24 cellular contexts compared by ENCODE assay signal in genomic region chr4:174563399-174563798, GRCh38. TPM values are rescaled to one million over a fixed set of nuclear protein-coding genes. Genes with fewer than 3 reads are reported as not detected.
"Had no signal": no experiment of that assay in that cellular context is flagged by ENCODE, and none has a peak within 500 bp of the region (broad histone marks: within the 10 kb centered on the region; RNA-seq: fewer than 3 reads in every experiment).

No MANE protein-coding gene starts in this region.

- H2AFZ ChIP-seq: hepatocyte had no signal

- H3K36me3 Mint-ChIP-seq: natural killer cell; stimulated activated memory B cell treated with anti-CD40 and anti-IgM and Interleukin-4, amounts not matched to agents 10 μg/mL and 1 μg/mL and 100 μg/mL, for 72 hours had no signal

- H3K27me3 Mint-ChIP-seq: effector memory CD8-positive, alpha-beta T cell; stimulated activated memory B cell treated with anti-CD40 and anti-IgM and Interleukin-4, amounts not matched to agents 10 μg/mL and 1 μg/mL and 100 μg/mL, for 72 hours; stimulated activated naive CD8-positive, alpha-beta T cell treated with anti-CD3 and anti-CD28 coated beads, Interleukin-15, Interleukin-2, amounts not matched to agents 100 ng/mL and 50 ng/mL, for 24 hours had no signal

- H3K27me3 ChIP-seq: hepatocyte, spleen, tibial artery, upper lobe of left lung, uterus had no signal

- H3K4me3 Mint-ChIP-seq: dendritic cell treated with granulocyte-macrophage colony-stimulating factor and Interleukin-4, amounts not matched to agents 40 ng/mL and 50 ng/mL, for 4 days; effector memory CD8-positive, alpha-beta T cell; natural killer cell; neural crest cell; stimulated activated memory B cell treated with anti-CD40 and anti-IgM and Interleukin-4, amounts not matched to agents 10 μg/mL and 1 μg/mL and 100 μg/mL, for 72 hours; stimulated activated naive CD8-positive, alpha-beta T cell treated with anti-CD3 and anti-CD28 coated beads, Interleukin-15, Interleukin-2, amounts not matched to agents 100 ng/mL and 50 ng/mL, for 24 hours had no signal

- H3K4me3 ChIP-seq: hepatocyte, mucosa of descending colon, spleen, tibial artery, upper lobe of left lung, uterus had no signal

- FAIRE-seq: endothelial cell of umbilical vein had no signal

- H3K9me3 Mint-ChIP-seq: dendritic cell treated with granulocyte-macrophage colony-stimulating factor and Interleukin-4, amounts not matched to agents 40 ng/mL and 50 ng/mL, for 4 days; natural killer cell; neural crest cell; stimulated activated memory B cell treated with anti-CD40 and anti-IgM and Interleukin-4, amounts not matched to agents 10 μg/mL and 1 μg/mL and 100 μg/mL, for 72 hours; stimulated activated naive CD8-positive, alpha-beta T cell treated with anti-CD3 and anti-CD28 coated beads, Interleukin-15, Interleukin-2, amounts not matched to agents 100 ng/mL and 50 ng/mL, for 24 hours had no signal

- H3K4me1 ChIP-seq: spleen, tibial artery, uterus had no signal

- DNase-seq: effector memory CD8-positive, alpha-beta T cell; erythroblast; foreskin melanocyte; head of caudate nucleus; mucosa of descending colon; natural killer cell; posterior cingulate gyrus; spleen; stimulated activated CD4-positive, alpha-beta T cell treated with anti-CD3 and anti-CD28 coated beads, Interleukin-15, amount 100 ng/mL, for 24 hours; stimulated activated CD4-positive, alpha-beta T cell treated with anti-CD3 and anti-CD28 coated beads, Interleukin-1b, Interleukin-23, amount 100 ng/mL, for 48 hours; stimulated activated CD4-positive, alpha-beta T cell treated with anti-CD3 and anti-CD28 coated beads, Interleukin-4, amount 100 ng/mL, for 24 hours; tibial artery; upper lobe of left lung; uterus had no signal

- H3K4me1 Mint-ChIP-seq: natural killer cell; neural crest cell; stimulated activated memory B cell treated with anti-CD40 and anti-IgM and Interleukin-4, amounts not matched to agents 10 μg/mL and 1 μg/mL and 100 μg/mL, for 72 hours had no signal

- H3K27ac Mint-ChIP-seq: dendritic cell treated with granulocyte-macrophage colony-stimulating factor and Interleukin-4, amounts not matched to agents 40 ng/mL and 50 ng/mL, for 4 days; effector memory CD8-positive, alpha-beta T cell; natural killer cell; stimulated activated memory B cell treated with anti-CD40 and anti-IgM and Interleukin-4, amounts not matched to agents 10 μg/mL and 1 μg/mL and 100 μg/mL, for 72 hours; stimulated activated naive CD8-positive, alpha-beta T cell treated with anti-CD3 and anti-CD28 coated beads, Interleukin-15, Interleukin-2, amounts not matched to agents 100 ng/mL and 50 ng/mL, for 24 hours had no signal

- H3K79me2 ChIP-seq: hepatocyte had no signal

- H3K9me3 ChIP-seq: mucosa of descending colon, spleen, tibial artery, upper lobe of left lung, uterus had no signal

- H3K27ac ChIP-seq: hepatocyte, spleen, tibial artery, upper lobe of left lung, uterus had no signal

- ATAC-seq: effector memory CD8-positive, alpha-beta T cell; mucosa of descending colon; natural killer cell; sciatic nerve; stimulated activated memory B cell treated with anti-CD40 and anti-IgM and Interleukin-4, amounts not matched to agents 10 μg/mL and 1 μg/mL and 100 μg/mL, for 72 hours had no signal

- H3K36me3 ChIP-seq: spleen, tibial artery, upper lobe of left lung, uterus had no signal

- H3K4me2 ChIP-seq: hepatocyte had no signal

RNA-seq across cellular contexts. Expression of gene HPGD, which starts 41.1 kb away (rescaled TPM):
- total RNA-seq: endothelial cell of umbilical vein, lung microvascular endothelial cell, neural crest cell, osteocyte, pulmonary artery endothelial cell had no signal
- polyA plus RNA-seq: endothelial cell of umbilical vein had no signal
